Comparison of ENCODE assay signal across 18 cellular contexts in the genomic region with DNA sequence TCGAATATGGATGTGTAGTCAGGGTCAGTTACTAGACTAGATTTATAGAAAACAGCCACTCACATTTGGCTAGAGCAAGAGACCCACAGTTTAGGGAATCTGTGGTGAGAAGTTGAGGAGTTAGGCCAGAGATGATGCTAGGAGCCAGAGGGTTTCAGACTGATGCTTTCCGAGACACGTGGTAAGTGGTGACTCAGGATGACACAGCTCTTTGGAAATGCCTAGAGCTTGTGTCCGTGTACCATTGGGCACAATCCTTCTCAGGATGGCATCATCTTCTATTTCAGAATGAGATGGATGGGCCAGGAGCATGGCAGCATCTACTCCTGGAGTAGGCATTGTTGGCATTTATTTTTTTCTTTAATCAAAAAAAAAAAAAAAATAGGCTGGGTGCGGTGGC. TPM values are rescaled to one million over a fixed set of nuclear protein-coding genes. Genes with fewer than 3 reads are reported as not detected.
DNase-seq lines count a peak whose midpoint lies in the region; ATAC-seq, FAIRE-seq and TF ChIP-seq lines count a peak whose summit lies in the region.
"Had no signal": no experiment of that assay in that cellular context is flagged by ENCODE, and none has a peak within 500 bp of the region (broad histone marks: within the 10 kb centered on the region; RNA-seq: fewer than 3 reads in every experiment).

No MANE protein-coding gene starts in this region.

- TF ChIP-seq CTCF in AG09309 (IDR thresholded peaks at IDR 0.05; ENCODE audit: control insufficient read depth, insufficient read depth, low read depth, low read length, missing control alignments) (no peak), K562 (IDR thresholded peaks at IDR 0.05 in 2 of 3, conservative IDR thresholded peaks at IDR 0.05 in 1 of 3; ENCODE audit: insufficient read depth in 2 of 3, low read depth in 1 of 3, low read length in 3 of 3) (no peak)

- no TSS peak for BruUV-seq in K562 (replicated peaks; lab: Mats Ljungman, UMichigan)

- peak; percentile 25 for DNase-seq in AG09309 (ENCODE audit: low read depth)
- DNase-seq in LHCN-M2 (ENCODE audit: low read depth): peak; percentile 81
- DNase-seq in K562 (ENCODE audit: extremely low read depth in 1 of 4, low spot score in 3 of 4): peak in 1 of 4 experiments; percentile 1
- peak; percentile 59 for DNase-seq in glomerular visceral epithelial cell (ENCODE audit: extremely low spot score)
- no peak for DNase-seq in Karpas-422
- DNase-seq in urothelium cell line (ENCODE audit: low spot score): no peak
- DNase-seq: activated CD8-positive, alpha-beta memory T cell treated with anti-CD3 and anti-CD28 coated beads, Interleukin-2, amount 50 U/mL, for 48 hours; activated naive CD8-positive, alpha-beta T cell treated with anti-CD3 and anti-CD28 coated beads for 36 hours; colonic mucosa; mucosa of descending colon; NCI-H2227 treated with DMSO at 0.1 percent for 48 hours; upper lobe of left lung had no signal

- TF ChIP-seq RAD21 in K562 (CRISPR knock-in tag; conservative IDR thresholded peaks at IDR 0.05 in 1 of 2, IDR thresholded peaks at IDR 0.05 in 1 of 2): no peak

- no peak for ATAC-seq in K562
- no peak for ATAC-seq in HG03354 (IDR thresholded peaks at IDR 0.05; ENCODE audit: poor library complexity, severe bottlenecking, unreplicated experiment)
- no peak for ATAC-seq in HG02588 (IDR thresholded peaks at IDR 0.05; ENCODE audit: unreplicated experiment)
- ATAC-seq: activated CD4-positive, CD25-positive, alpha-beta regulatory T cell treated with anti-CD3 and anti-CD28 coated beads, Interleukin-2, amount 50 U/mL, for 24 hours; mucosa of descending colon had no signal

- FAIRE-seq in K562 (lab: Jason Lieb, UNC) (no peak), urothelium cell line (lab: Jason Lieb, UNC) (no peak)
- FAIRE-seq: frontal cortex, islet of Langerhans had no signal

- TF ChIP-seq EP300 in K562 (IDR thresholded peaks at IDR 0.05; ENCODE audit: low read length): no peak

- intact Hi-C loops in K562 (cut with micrococcal nuclease): no loop called here

- WGBS in K562 (ENCODE audit: insufficient coverage, low coverage, missing lambda C conversion rate): 0% methylated on average over 4 of the region's 5 CpGs

- H3K4me2 ChIP-seq in K562 (ENCODE audit: insufficient read depth, low read length) (no peak overlapping the region), Karpas-422 (ENCODE audit: low read depth, low read length, poor library complexity, severe bottlenecking) (no peak overlapping the region)
- H3K4me2 ChIP-seq: BLaER1 treated with 17β-estradiol and CSF1 and Interleukin-3, amounts not matched to agents 10 nM and 100 nM had no signal

- H3K27ac ChIP-seq in K562 (ENCODE audit: extremely low read depth, low read depth, low read length) (no peak overlapping the region), Karpas-422 (ENCODE audit: low read length) (no peak overlapping the region)
- H3K27ac ChIP-seq: BLaER1 treated with 17β-estradiol and CSF1 and Interleukin-3, amounts not matched to agents 10 nM and 100 nM; colonic mucosa; upper lobe of left lung had no signal

- H3K9ac ChIP-seq in K562 (ENCODE audit: insufficient read depth in 1 of 2, low read depth in 2 of 2, low read length in 2 of 2) (no peak overlapping the region), Karpas-422 (ENCODE audit: low read length) (no peak overlapping the region)
- H3K9ac ChIP-seq: BLaER1 treated with 17β-estradiol and CSF1 and Interleukin-3, amounts not matched to agents 10 nM and 100 nM had no signal

- H3K4me1 ChIP-seq in K562 (replicated peaks in 1 of 2; ENCODE audit: control insufficient read depth in 2 of 2, insufficient read depth in 2 of 2, low read length in 2 of 2) (no peaks in the 10 kb centered on the region), Karpas-422 (ENCODE audit: low read length) (no peaks in the 10 kb centered on the region)
- H3K4me1 ChIP-seq: colonic mucosa had no signal

- no peak for TF ChIP-seq POLR2A in K562 (conservative IDR thresholded peaks at IDR 0.05)

- POLR2A ChIA-PET in K562 (lab: Yijun Ruan, JAX): no interaction called here

- no peaks in the 10 kb centered on the region for H3K79me2 ChIP-seq in K562 (ENCODE audit: control insufficient read depth, insufficient read depth, low read length)
- no peaks in the 10 kb centered on the region for H3K79me2 ChIP-seq in Karpas-422 (ENCODE audit: low read length)

- H2AFZ ChIP-seq in K562 (ENCODE audit: low read depth, low read length): no peak overlapping the region
- H2AFZ ChIP-seq in Karpas-422 (ENCODE audit: low read length): no peak overlapping the region

- H3K9me1 ChIP-seq in K562 (ENCODE audit: control insufficient read depth, insufficient read depth, low read length): no peaks in the 10 kb centered on the region

- H3K27me3 ChIP-seq in K562 (ENCODE audit: control insufficient read depth in 2 of 2, insufficient read depth in 2 of 2, low read length in 2 of 2): peaks cover 0 to 5% of the 10 kb centered on the region in 2 experiments; a peak in 1 of 5 replicates
- H3K27me3 ChIP-seq in Karpas-422 (ENCODE audit: low read length): no peaks in the 10 kb centered on the region
- H3K27me3 ChIP-seq: BLaER1 treated with 17β-estradiol and CSF1 and Interleukin-3, amounts not matched to agents 10 nM and 100 nM; colonic mucosa; upper lobe of left lung had no signal

- H4K20me1 ChIP-seq in K562 (replicated peaks; ENCODE audit: control insufficient read depth, insufficient read depth, low read length) (no peaks in the 10 kb centered on the region), Karpas-422 (ENCODE audit: insufficient read depth, low read depth, low read length) (no peaks in the 10 kb centered on the region)

- in situ Hi-C loops in K562 (cut with MboI): no loop called here

- no peaks in the 10 kb centered on the region for H3K9me2 ChIP-seq in Karpas-422 (replicated peaks; ENCODE audit: insufficient read depth, low read length)

- H3K36me3 ChIP-seq in K562 (ENCODE audit: control insufficient read depth, insufficient read depth, low read length): no peaks in the 10 kb centered on the region
- no peaks in the 10 kb centered on the region for H3K36me3 ChIP-seq in Karpas-422 (ENCODE audit: insufficient read depth, low read length)
- H3K36me3 ChIP-seq: colonic mucosa had no signal

- H3K9me3 ChIP-seq in K562 (replicated peaks; ENCODE audit: control insufficient read depth, insufficient read depth, low read depth, low read length) (no peaks in the 10 kb centered on the region), Karpas-422 (ENCODE audit: low read length) (no peaks in the 10 kb centered on the region; the same call in none of the 2 replicates)
- H3K9me3 ChIP-seq: colonic mucosa, mucosa of descending colon, upper lobe of left lung had no signal

- H3K4me3 ChIP-seq in AG09309 (ENCODE audit: control insufficient read depth, low read depth, low read length) (no peak overlapping the region), K562 (no peak overlapping the region), Karpas-422 (ENCODE audit: low read length) (no peak overlapping the region)
- H3K4me3 ChIP-seq: BLaER1 treated with 17β-estradiol and CSF1 and Interleukin-3, amounts not matched to agents 10 nM and 100 nM; colonic mucosa; mucosa of descending colon; upper lobe of left lung had no signal

- CTCF ChIA-PET in K562 (lab: Yijun Ruan, JAX; ENCODE audit: low intra/inter-chr PET ratio): no interaction called here

TF ChIP-seq in K562, 482 proteins besides CTCF, POLR2A, EP300 and RAD21:
- TF ChIP-seq C11orf30 (IDR thresholded peaks at IDR 0.05; ENCODE audit: low read depth) (peak; percentile 23; the same call in 1 of the 2 replicates), ZNF316 (IDR thresholded peaks at IDR 0.05) (0 out of 2 replicates have a peak, but pooled peaks have one; percentile 13), NFE2 (IDR thresholded peaks at IDR 0.05; ENCODE audit: low read depth) (peak; percentile 50; the same call in 1 of the 2 replicates), MAFF (IDR thresholded peaks at IDR 0.05; ENCODE audit: low read length) (peak; percentile 18; the same call in 1 of the 2 replicates), TAF7 (tag; IDR thresholded peaks at IDR 0.05) (no peak)

RNA-seq across cellular contexts. Expression of gene PTPRG, which starts 28.5 kb away (rescaled TPM):
- total RNA-seq in LHCN-M2 (2014; rRNA removed): 26.2 and 32.2 TPM in 2 replicates
- polyA plus RNA-seq in LHCN-M2 (2012): 9.3 TPM
- total RNA-seq in K562 (2011; cell fraction: chromatin; rRNA removed; ENCODE audit: low replicate concordance): not detected in 2 replicates
- not detected in 2 replicates for total RNA-seq in K562 (2011; cell fraction: nucleolus; rRNA removed)
- not detected in 2 replicates for total RNA-seq in K562 (2011; cell fraction: nucleoplasm; rRNA removed)
- not detected in 2 replicates for total RNA-seq in K562 (2014; rRNA removed)
- not detected in 2 replicates for total RNA-seq in K562 (2014; rRNA removed; fragmentation: Illumina TruSeq; extraction: Trizol)
- total RNA-seq in K562 (2015; rRNA removed; fragmentation: Illumina TruSeq; extraction: Trizol): not detected in 2 replicates
- total RNA-seq in K562 (2021): 0.16 and 0.18 TPM in 2 replicates
- not detected in 2 replicates for polyA plus RNA-seq in K562 (2011; rRNA removed)
- polyA plus RNA-seq in K562 (2011; cell fraction: cytosol; rRNA removed): not detected in 2 replicates
- not detected in 2 replicates for polyA plus RNA-seq in K562 (2011; cell fraction: nucleus; rRNA removed)
- polyA plus RNA-seq in K562 (2012): not detected in 2 replicates
- not detected in 2 replicates for polyA plus RNA-seq in K562 (2014; fragmentation: Illumina TruSeq; extraction: Trizol)
- not detected for polyA plus RNA-seq in K562 (2014; fragmentation: Nextera tagmentation; extraction: Ambion mirVana)
- not detected in 2 replicates for polyA plus RNA-seq in K562 (2014; rRNA removed)
- not detected in 2 replicates for polyA minus RNA-seq in K562 (2011; rRNA and poly(A)+ RNA removed)
- not detected in 2 replicates for polyA minus RNA-seq in K562 (2011; cell fraction: cytosol; rRNA and poly(A)+ RNA removed)
- not detected in 2 replicates for polyA minus RNA-seq in K562 (2011; cell fraction: nucleus; rRNA and poly(A)+ RNA removed)
- total RNA-seq in Karpas-422 (2014; rRNA removed; shearing (Covaris generic); ENCODE audit: low replicate concordance): 0.47 TPM in 1 of 2 replicates, not detected in the other

Comparison
In these comparisons a context has a peak if more than half of its experiments do, and no peak if none do; other contexts are left out.
1. DNase-seq: peak in AG09309 (single experiment), LHCN-M2 (single experiment) and glomerular visceral epithelial cell (single experiment); none in Karpas-422 (single experiment) and urothelium cell line (single experiment).
2. RNA of gene PTPRG, which starts 28.5 kb away (total RNA-seq): 26.2 to 32.2 TPM in LHCN-M2; 0.16 to 0.18 TPM in K562 and 0.47 TPM in Karpas-422; every median in the first group is over 10 times any median in the second.